20 cellular contexts compared by ENCODE assay signal in genomic region chr16:85423631-85424030, GRCh38.
DNase-seq lines count a peak whose midpoint lies in the region; ATAC-seq and TF ChIP-seq lines count a peak whose summit lies in the region.
"Had no signal": no experiment of that assay in that cellular context is flagged by ENCODE, and none has a peak within 500 bp of the region (broad histone marks: within the 10 kb centered on the region; RNA-seq: fewer than 3 reads in every experiment).

No MANE protein-coding gene starts in this region.

- H3K4me1 Mint-ChIP-seq in endothelial cell (ENCODE audit: unreplicated experiment) (no peaks in the 10 kb centered on the region), neural progenitor cell (peaks cover 31% of the 10 kb centered on the region)

- H3K9ac ChIP-seq in neural progenitor cell: no peak overlapping the region
- H3K9ac ChIP-seq: KMS-11 had no signal

- no peaks in the 10 kb centered on the region for H3K79me2 ChIP-seq in neural progenitor cell (ENCODE audit: low read depth)

- H3K36me3 ChIP-seq in neural progenitor cell: no peaks in the 10 kb centered on the region
- H3K36me3 ChIP-seq: Peyer's patch had no signal

- H3K9me3 Mint-ChIP-seq in endothelial cell (ENCODE audit: unreplicated experiment) (no peaks in the 10 kb centered on the region), neural progenitor cell (no peaks in the 10 kb centered on the region)
- H3K9me3 Mint-ChIP-seq: activated naive CD4-positive, alpha-beta T cell treated with anti-CD3 and anti-CD28 coated beads, Interleukin-2, amount 50 U/mL, for 24 hours; nephron had no signal

- H3K27ac ChIP-seq in neural progenitor cell: no peak overlapping the region
- H3K27ac ChIP-seq: KMS-11, SK-N-MC had no signal

- no peak overlapping the region for H3K4me2 ChIP-seq in neural progenitor cell
- H3K4me2 ChIP-seq: KMS-11 had no signal

- intact Hi-C loops in Right ventricle myocardium superior (cut with DNase I): loop anchor here (5.0 kb wide), 1 partner anchor 184 kb away; no protein-coding TSS in a partner anchor
- intact Hi-C loops in left ventricle myocardium superior (cut with micrococcal nuclease): loop anchor here (10.0 kb wide), 1 partner anchor 181 kb away; no protein-coding TSS in a partner anchor

- ATAC-seq in Right ventricle myocardium superior (ENCODE audit: poor library complexity) (no peak), left ventricle myocardium superior (no peak), GM21619 (IDR thresholded peaks at IDR 0.05; ENCODE audit: unreplicated experiment) (no peak), GM18502 (IDR thresholded peaks at IDR 0.05; ENCODE audit: poor library complexity, unreplicated experiment) (no peak), HG02610 (IDR thresholded peaks at IDR 0.05; ENCODE audit: unreplicated experiment) (no peak)

- peaks cover 27% of the 10 kb centered on the region for H3F3A ChIP-seq in neural progenitor cell (ENCODE audit: low read depth)

- no peak overlapping the region for H3K4me3 ChIP-seq in neural progenitor cell
- H3K4me3 ChIP-seq: Peyer's patch, SK-N-MC had no signal

- peaks cover 24% of the 10 kb centered on the region for H4K20me1 ChIP-seq in neural progenitor cell (ENCODE audit: low read depth)

- H3K36me3 Mint-ChIP-seq in endothelial cell (ENCODE audit: low read depth, unreplicated experiment) (no peaks in the 10 kb centered on the region), neural progenitor cell (no peaks in the 10 kb centered on the region)
- H3K36me3 Mint-ChIP-seq: activated naive CD4-positive, alpha-beta T cell treated with anti-CD3 and anti-CD28 coated beads, Interleukin-2, amount 50 U/mL, for 24 hours had no signal

- H3K27me3 ChIP-seq in neural progenitor cell: no peaks in the 10 kb centered on the region
- H3K27me3 ChIP-seq: Peyer's patch had no signal

- DNase-seq in Right ventricle myocardium superior (peak; percentile 25), left ventricle myocardium superior (no peak), endothelial cell (ENCODE audit: low spot score) (peak; percentile 1), neural progenitor cell (ENCODE audit: low spot score) (no peak)
- DNase-seq: activated CD4-positive, CD25-positive, alpha-beta regulatory T cell; cortex of kidney; EL; hippocampal formation; islet precursor cell; mesendoderm; NCI-H1930; NCI-H446 treated with DMSO at 0.1 percent for 48 hours; Peyer's patch had no signal

- peaks cover 3% of the 10 kb centered on the region for H3K27me3 Mint-ChIP-seq in endothelial cell (ENCODE audit: unreplicated experiment)
- peaks cover 16% of the 10 kb centered on the region for H3K27me3 Mint-ChIP-seq in neural progenitor cell (ENCODE audit: insufficient read depth, low read depth)
- H3K27me3 Mint-ChIP-seq: activated naive CD4-positive, alpha-beta T cell treated with anti-CD3 and anti-CD28 coated beads, Interleukin-2, amount 50 U/mL, for 24 hours had no signal

- H3K9me3 ChIP-seq in neural progenitor cell (ENCODE audit: low read depth): no peaks in the 10 kb centered on the region
- H3K9me3 ChIP-seq: Peyer's patch had no signal

- TF ChIP-seq CTCF in endothelial cell (IDR thresholded peaks at IDR 0.05; ENCODE audit: unreplicated experiment) (no peak), neural progenitor cell (IDR thresholded peaks at IDR 0.05) (no peak)

- H3K4me1 ChIP-seq in neural progenitor cell: peaks cover 22% of the 10 kb centered on the region

- no peak overlapping the region for H2AFZ ChIP-seq in neural progenitor cell (replicated peaks)

- H3K27ac Mint-ChIP-seq in endothelial cell (ENCODE audit: unreplicated experiment): no peak overlapping the region
- peak overlapping the region; percentile 74 for H3K27ac Mint-ChIP-seq in neural progenitor cell
- H3K27ac Mint-ChIP-seq: activated naive CD4-positive, alpha-beta T cell treated with anti-CD3 and anti-CD28 coated beads, Interleukin-2, amount 50 U/mL, for 24 hours had no signal

- no peak overlapping the region for H3K4me3 Mint-ChIP-seq in endothelial cell (ENCODE audit: unreplicated experiment)
- H3K4me3 Mint-ChIP-seq in neural progenitor cell: peak overlapping the region; percentile 30
- H3K4me3 Mint-ChIP-seq: activated naive CD4-positive, alpha-beta T cell treated with anti-CD3 and anti-CD28 coated beads, Interleukin-2, amount 50 U/mL, for 24 hours; nephron had no signal

Comparison
In these comparisons a context has a peak if more than half of its experiments do, and no peak if none do; other contexts are left out.
1. DNase-seq: peak in Right ventricle myocardium superior (single experiment) and endothelial cell (single experiment); none in left ventricle myocardium superior (single experiment) and neural progenitor cell (single experiment).